ENCODE assay signal across 1 cellular context in genomic region chr17:49745175-49746139, GRCh38.
TF ChIP-seq lines count a peak whose summit lies in the region.

No MANE protein-coding gene starts in this region.

TF ChIP-seq in liver, 16 proteins besides CTCF, POLR2A, EP300 and RAD21 (continued from another document):
- TF ChIP-seq REST (IDR thresholded peaks at IDR 0.05) (no peak), JUND (IDR thresholded peaks at IDR 0.05) (peak in 1 of 2 donors; percentile 13), NR2F2 (IDR thresholded peaks at IDR 0.05) (no peak)
- TF ChIP-seq, protein P1, sequence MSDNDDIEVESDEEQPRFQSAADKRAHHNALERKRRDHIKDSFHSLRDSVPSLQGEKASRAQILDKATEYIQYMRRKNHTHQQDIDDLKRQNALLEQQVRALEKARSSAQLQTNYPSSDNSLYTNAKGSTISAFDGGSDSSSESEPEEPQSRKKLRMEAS (IDR thresholded peaks at IDR 0.05), result no peak
